ENCODE assay signal across 8 cellular contexts in the genomic region with DNA sequence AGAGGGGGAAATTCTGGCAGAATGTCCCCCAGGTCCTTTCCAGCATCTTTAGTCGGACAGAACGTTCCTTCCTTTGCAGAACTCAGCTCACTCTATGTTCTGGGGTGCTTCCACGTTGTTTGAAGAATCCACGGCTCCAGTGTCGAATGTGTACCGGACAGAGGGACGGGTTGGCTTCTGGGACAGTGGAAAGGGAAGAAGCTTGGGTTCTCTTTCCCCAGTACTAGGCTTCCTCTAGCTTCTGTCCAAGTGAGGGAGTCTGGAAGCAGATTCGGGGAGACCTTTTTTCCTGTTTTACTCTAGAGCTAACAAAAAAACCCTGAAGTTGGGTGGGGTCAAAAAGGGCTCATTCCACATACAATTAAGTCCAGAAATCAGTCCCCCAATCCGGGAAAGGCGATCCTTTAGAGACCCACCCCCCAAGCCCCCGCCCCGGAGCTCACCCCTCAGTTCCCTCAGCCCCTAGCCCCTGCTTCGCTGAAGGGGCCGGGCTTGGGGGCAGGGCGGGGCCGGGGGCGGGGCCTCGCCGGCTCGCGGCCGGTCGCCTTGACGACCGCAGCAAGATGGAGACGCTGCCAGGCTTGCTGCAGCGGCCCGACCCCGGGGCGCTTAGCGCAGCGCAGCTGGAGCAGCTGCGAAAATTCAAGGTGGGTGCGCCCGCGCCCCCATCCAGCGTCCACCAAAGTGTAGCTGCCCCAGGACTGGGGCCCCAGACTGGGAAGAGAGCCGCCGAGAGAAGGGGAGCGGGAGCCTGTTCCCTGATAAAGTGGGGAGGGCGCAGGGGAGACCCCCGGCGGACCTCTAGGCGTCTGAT. TPM values are rescaled to one million over a fixed set of nuclear protein-coding genes. Genes with fewer than 3 reads are reported as not detected.
DNase-seq lines count a peak whose midpoint lies in the region; ATAC-seq and TF ChIP-seq lines count a peak whose summit lies in the region.

A gene with protein sequence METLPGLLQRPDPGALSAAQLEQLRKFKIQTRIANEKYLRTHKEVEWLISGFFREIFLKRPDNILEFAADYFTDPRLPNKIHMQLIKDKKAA (plus strand): TSS at position 549 of the 814 bp plus-strand sequence. CDS start 15 bp downstream, at position 564.

- no peaks in the 10 kb centered on the region for H3K9me3 ChIP-seq in left lung

- peaks cover 10 to 93% of the 10 kb centered on the region in 2 donors for H3K27me3 ChIP-seq in left lung

- ATAC-seq in HG02642 (IDR thresholded peaks at IDR 0.05; ENCODE audit: poor library complexity, unreplicated experiment): peak; percentile 70
- ATAC-seq in left lung: peak; percentile 91

- intact Hi-C loops in left lung (cut with DNase I): no loop called here

- peaks cover 14 to 22% of the 10 kb centered on the region in 2 donors for H3K4me1 ChIP-seq in left lung

- H3K4me3 ChIP-seq in left lung: peak within 1 kb of the TSS; percentile 31 to 48

- DNase-seq in EH (ENCODE audit: low read depth) (peak; percentile 49), T-helper 1 cell (peak in 4 of 5 donors; percentile 20 to 47 (median 33)), cerebellar cortex (ENCODE audit: low spot score) (peak; percentile 42), left lung (peak in 1 of 2 donors; percentile 86), kidney glomerular epithelial cell (lab: John Stamatoyannopoulos, UW) (no peak), AML-193 (lab: John Stamatoyannopoulos, UW) (no peak)
- DNase-seq in stimulated activated CD4-positive, alpha-beta T cell treated with anti-CD3 and anti-CD28 coated beads, Interleukin-4, amount 100 ng/mL, for 48 hours (ENCODE audit: low read depth in 2 of 2): peak; percentile 14 to 27

- peak within 1 kb of the TSS; percentile 50 to 64 for H3K27ac ChIP-seq in left lung

- no peak for TF ChIP-seq CTCF in left lung (IDR thresholded peaks at IDR 0.05)

- no peaks in the 10 kb centered on the region for H3K36me3 ChIP-seq in left lung

RNA-seq across cellular contexts. Expression of the gene that starts here (rescaled TPM):
- total RNA-seq in left lung: 1 to 10 TPM in 1 of 2 donors, not detected in 1; 4.0 TPM

Comparison
In these comparisons a context has a peak if more than half of its experiments do, and no peak if none do; other contexts are left out.
1. DNase-seq: peak in EH (single experiment), T-helper 1 cell (4 of 5), cerebellar cortex (single experiment) and stimulated activated CD4-positive, alpha-beta T cell treated with anti-CD3 and anti-CD28 coated beads, Interleukin-4, amount 100 ng/mL, for 48 hours (2 of 2); none in kidney glomerular epithelial cell (single experiment) and AML-193 (0 of 2).